In genomic region chr9:20604561-20604960, GRCh38 we compare ENCODE assay signal across 8 cellular contexts. TPM values are rescaled to one million over a fixed set of nuclear protein-coding genes. Genes with fewer than 3 reads are reported as not detected.
DNase-seq lines count a peak whose midpoint lies in the region; ATAC-seq and FAIRE-seq lines count a peak whose summit lies in the region.

No MANE protein-coding gene starts in this region.

- peak overlapping the region; percentile 79 for H3K4me2 ChIP-seq in skeletal muscle satellite cell (ENCODE audit: low read length)

- H3K9me3 ChIP-seq in skeletal muscle satellite cell (replicated peaks; ENCODE audit: low read length), result no peaks in the 10 kb centered on the region

- H3K36me3 ChIP-seq in skeletal muscle satellite cell (ENCODE audit: insufficient read depth, low read length), result no peaks in the 10 kb centered on the region

- intact Hi-C loops in Right ventricle myocardium superior (cut with DNase I), result no loop called here
- intact Hi-C loops in left cardiac atrium (cut with DNase I), result loop anchor here in 1 of 2 donors (10.0 kb wide), 1 partner anchor 50 kb away; no protein-coding TSS in a partner anchor

- peak overlapping the region; percentile 54 for H3K4me3 ChIP-seq in skeletal muscle satellite cell (ENCODE audit: low read length)

- H3K4me1 ChIP-seq in skeletal muscle satellite cell (ENCODE audit: control insufficient read depth, insufficient read depth, low read length), result peaks cover 34% of the 10 kb centered on the region

- H3K27me3 ChIP-seq in skeletal muscle satellite cell (ENCODE audit: control insufficient read depth, insufficient read depth, low read length), result no peaks in the 10 kb centered on the region

- FAIRE-seq in colon (lab: Jason Lieb, UNC), result peak; percentile 28

- DNase-seq in Right ventricle myocardium superior, result no peak
- DNase-seq in left cardiac atrium, result no peak
- no peak for DNase-seq in superior temporal gyrus (ENCODE audit: extremely low spot score)
- no peak for DNase-seq in activated CD4-positive, alpha-beta T cell treated with anti-CD3 and anti-CD28 coated beads for 4 hours
- no peak for DNase-seq in RPMI8226

- peak; percentile 49 for ATAC-seq in Right ventricle myocardium superior (ENCODE audit: poor library complexity)
- no peak for ATAC-seq in left cardiac atrium
- peak; percentile 89 for ATAC-seq in HG03175 (IDR thresholded peaks at IDR 0.05; ENCODE audit: unreplicated experiment)

- H3K9ac ChIP-seq in skeletal muscle satellite cell (ENCODE audit: low read depth, low read length), result peak overlapping the region; percentile 72

RNA-seq across cellular contexts. Expression of gene MLLT3, which starts 17.7 kb away (rescaled TPM):
- 11.4 TPM for total RNA-seq in Right ventricle myocardium superior
- total RNA-seq in left cardiac atrium, result 10 to 100 TPM in 1 of 2 donors, 1 to 10 TPM in 1; 5.3 to 10.2 TPM
- total RNA-seq in skeletal muscle satellite cell (2012; rRNA removed), result 8.4 and 14.0 TPM in 2 replicates

Comparison
In these comparisons a context has a peak if more than half of its experiments do, and no peak if none do; other contexts are left out.
1. ATAC-seq: peak in Right ventricle myocardium superior (single experiment) and HG03175 (single experiment); none in left cardiac atrium (0 of 2).